In the genomic region with DNA sequence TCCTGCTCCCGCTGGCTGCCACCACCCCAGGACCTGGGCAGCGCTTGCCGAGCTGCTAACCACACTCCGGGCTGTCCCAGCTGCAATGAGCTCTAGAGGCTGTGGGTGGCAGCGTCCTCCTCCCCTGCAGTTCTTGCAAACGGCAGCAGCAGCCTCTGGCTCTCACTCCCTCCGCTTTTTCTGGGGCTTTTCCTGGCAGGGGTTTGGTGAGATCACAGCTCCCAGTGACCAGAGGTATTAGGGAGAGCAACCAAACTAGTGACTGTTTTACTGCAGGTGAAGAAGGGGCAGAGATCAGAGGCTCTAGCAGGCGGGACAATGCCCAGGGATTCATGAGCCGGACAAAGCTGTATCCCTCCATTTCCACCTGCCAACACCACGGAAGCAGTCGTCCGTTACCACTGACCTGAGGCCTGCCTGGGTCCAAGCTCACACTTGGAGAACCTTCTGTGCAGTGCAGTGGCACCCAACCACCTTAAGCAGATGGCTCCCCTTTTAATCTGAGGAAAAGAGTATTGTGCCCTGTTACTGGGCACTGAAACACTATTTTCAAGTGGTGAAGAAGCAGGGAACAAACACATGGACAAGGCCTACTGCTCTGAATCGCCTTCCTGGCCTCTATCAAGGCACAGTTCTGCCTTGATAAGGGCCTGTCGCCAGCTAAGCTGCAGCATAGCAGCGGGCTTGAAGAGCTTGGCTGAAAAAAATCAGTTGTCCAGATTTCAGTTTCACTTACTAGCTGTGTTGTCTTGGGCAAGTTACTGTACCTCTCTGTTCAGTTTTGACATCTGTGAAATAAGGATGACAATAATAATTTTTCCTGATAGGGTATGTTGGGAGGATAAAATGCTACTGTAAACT, we compare ENCODE assay signal across 8 cellular contexts. TPM values are rescaled to one million over a fixed set of nuclear protein-coding genes. Genes with fewer than 3 reads are reported as not detected.
DNase-seq lines count a peak whose midpoint lies in the region; ATAC-seq, FAIRE-seq and TF ChIP-seq lines count a peak whose summit lies in the region.

Gene F5, minus strand, starts transcription at position 87 of the 861 bp plus-strand sequence. CDS start 95 bp downstream, outside the sequence.

- H3K4me3 Mint-ChIP-seq in T-cell (peak within 1 kb of the TSS; percentile 84 to 87 (median 87)), progenitor cell of endocrine pancreas (ENCODE audit: low read depth) (peak within 1 kb of the TSS; percentile 37)

- H3K79me2 ChIP-seq in Loucy (ENCODE audit: insufficient read depth, low read length), result no peaks in the 10 kb centered on the region

- no peaks in the 10 kb centered on the region for H3K36me3 ChIP-seq in ES-I3 (ENCODE audit: insufficient read depth, low read length)
- H3K36me3 ChIP-seq in Loucy (ENCODE audit: insufficient read depth, low read length), result no peaks in the 10 kb centered on the region
- no peaks in the 10 kb centered on the region for H3K36me3 ChIP-seq in left ventricle myocardium inferior

- no peak for FAIRE-seq in urothelium cell line (lab: Jason Lieb, UNC)

- peak within 1 kb of the TSS; percentile 22 for H3K4me2 ChIP-seq in Loucy (ENCODE audit: low read depth, low read length, poor library complexity, severe bottlenecking)

- H3K4me1 Mint-ChIP-seq in T-cell (peaks cover 27 to 56% (median 42%) of the 10 kb centered on the region in 3 donors), progenitor cell of endocrine pancreas (ENCODE audit: low read depth) (peaks cover 4% of the 10 kb centered on the region)

- CTCF ChIA-PET in T-cell (lab: Charles Lee), result interaction anchor here (0.6 to 2.1 kb wide), 30 partner anchors 9 to 305 kb away, joined by 3 to 51 read pairs (median 5); no protein-coding TSS in a partner anchor

- intact Hi-C loops in left ventricle myocardium inferior (cut with micrococcal nuclease), result no loop called here

- H3K27me3 ChIP-seq in Loucy (ENCODE audit: insufficient read depth, low read length, poor library complexity, severe bottlenecking) (no peaks in the 10 kb centered on the region), left ventricle myocardium inferior (ENCODE audit: low read depth) (peaks cover 17% of the 10 kb centered on the region)

- no peaks in the 10 kb centered on the region for H3K9me2 ChIP-seq in Loucy (replicated peaks; ENCODE audit: low read depth, low read length)

- no peaks in the 10 kb centered on the region for H3K9me3 ChIP-seq in ES-I3 (ENCODE audit: control insufficient read depth, insufficient read depth, low read length)
- no peaks in the 10 kb centered on the region for H3K9me3 ChIP-seq in Loucy (ENCODE audit: insufficient read depth, low read depth, low read length)
- H3K9me3 ChIP-seq in left ventricle myocardium inferior (replicated peaks), result no peaks in the 10 kb centered on the region

- TF ChIP-seq CTCF in Loucy (conservative IDR thresholded peaks at IDR 0.05; ENCODE audit: low read length) (peak; percentile 74), left ventricle myocardium inferior (IDR thresholded peaks at IDR 0.05; ENCODE audit: borderline replicate concordance) (peak; percentile 61), progenitor cell of endocrine pancreas (IDR thresholded peaks at IDR 0.05; ENCODE audit: unreplicated experiment) (peak; percentile 60)

- POLR2A ChIA-PET in T-cell (lab: Charles Lee), result interaction anchor here (0.5 to 0.9 kb wide), 5 partner anchors 10 to 230 kb away, joined by 3 to 6 read pairs (median 3); no protein-coding TSS in a partner anchor

- H3K4me3 ChIP-seq in Loucy (ENCODE audit: low read length, poor library complexity, severe bottlenecking), result no peak within 1 kb of the TSS
- H3K4me3 ChIP-seq in left ventricle myocardium inferior, result peak within 1 kb of the TSS; percentile 66

- H3K27me3 Mint-ChIP-seq in T-cell (peaks cover 0 to 8% of the 10 kb centered on the region in 2 donors), progenitor cell of endocrine pancreas (peaks cover 9% of the 10 kb centered on the region)

- H3F3A ChIP-seq in Loucy (ENCODE audit: low read depth), result no peaks in the 10 kb centered on the region

- no peaks in the 10 kb centered on the region for H3K4me1 ChIP-seq in ES-I3 (ENCODE audit: insufficient read depth, low read length)
- H3K4me1 ChIP-seq in Loucy (ENCODE audit: insufficient read depth, low read length, poor library complexity, severe bottlenecking), result peaks cover 16% of the 10 kb centered on the region
- peaks cover 14% of the 10 kb centered on the region for H3K4me1 ChIP-seq in left ventricle myocardium inferior

- H3K9me3 Mint-ChIP-seq in T-cell (no peaks in the 10 kb centered on the region), progenitor cell of endocrine pancreas (ENCODE audit: low read depth) (no peaks in the 10 kb centered on the region)

- no peaks in the 10 kb centered on the region for H4K20me1 ChIP-seq in Loucy (ENCODE audit: insufficient read depth, low read length, poor library complexity, severe bottlenecking)

- H3K36me3 Mint-ChIP-seq in T-cell (peaks cover 2% of the 10 kb centered on the region), progenitor cell of endocrine pancreas (ENCODE audit: insufficient read depth) (no peaks in the 10 kb centered on the region)

- peak within 1 kb of the TSS; percentile 87 for H3K27ac ChIP-seq in left ventricle myocardium inferior (replicated peaks)

- DNase-seq in GOT3 (lab: John Stamatoyannopoulos, UW) (peak; percentile 83), T-cell (peak; percentile 46 to 80 (median 71)), left ventricle myocardium inferior (peak; percentile 74), progenitor cell of endocrine pancreas (ENCODE audit: low spot score, unreplicated experiment) (peak; percentile 52), urothelium cell line (ENCODE audit: low spot score) (peak; percentile 84)
- peak; percentile 39 for DNase-seq in activated naive CD8-positive, alpha-beta T cell treated with anti-CD3 and anti-CD28 coated beads, Interleukin-2, amount 50 U/mL, for 16 hours (ENCODE audit: low read depth, low spot score)

- H3K27ac Mint-ChIP-seq in T-cell (peak within 1 kb of the TSS; percentile 79 to 88), progenitor cell of endocrine pancreas (no peak within 1 kb of the TSS)

- peak within 1 kb of the TSS; percentile 45; the same call in 1 of the 2 replicates for H2AFZ ChIP-seq in Loucy (ENCODE audit: low read length)

- peak; percentile 98 to 100 (median 98) for ATAC-seq in T-cell (replicated peaks in 1 of 4)

- H3K9ac ChIP-seq in ES-I3 (ENCODE audit: low read depth, low read length), result peak within 1 kb of the TSS; percentile 47; the same call in 1 of the 2 replicates
- no peak within 1 kb of the TSS for H3K9ac ChIP-seq in Loucy (ENCODE audit: low read depth, low read length, poor library complexity, severe bottlenecking)

RNA-seq across cellular contexts. Expression of gene F5, which starts in this region (rescaled TPM):
- total RNA-seq in T-cell (1 to 10 TPM; 4.2 to 9.7 (median 8.5) TPM), left ventricle myocardium inferior (14.7 TPM), progenitor cell of endocrine pancreas (1.7 and 2.9 TPM in 2 replicates)
